In genomic region chr12:56931474-56931978, GRCh38 we compare ENCODE assay signal across 8 cellular contexts. TPM values are rescaled to one million over a fixed set of nuclear protein-coding genes. Genes with fewer than 3 reads are reported as not detected.
DNase-seq lines count a peak whose midpoint lies in the region; ATAC-seq lines count a peak whose summit lies in the region.

No MANE protein-coding gene starts in this region.

- H3K27ac Mint-ChIP-seq in activated naive CD8-positive, alpha-beta T cell treated with anti-CD3 and anti-CD28 coated beads, Interleukin-2, amount 50 U/mL, for 24 hours = no peak overlapping the region
- H3K27ac Mint-ChIP-seq in activated naive CD8-positive, alpha-beta T cell treated with anti-CD3 and anti-CD28 coated beads for 36 hours = no peak overlapping the region

- no peaks in the 10 kb centered on the region for H3K9me3 Mint-ChIP-seq in activated naive CD8-positive, alpha-beta T cell treated with anti-CD3 and anti-CD28 coated beads, Interleukin-2, amount 50 U/mL, for 24 hours
- no peaks in the 10 kb centered on the region for H3K9me3 Mint-ChIP-seq in activated naive CD8-positive, alpha-beta T cell treated with anti-CD3 and anti-CD28 coated beads for 36 hours

- DNase-seq in activated naive CD8-positive, alpha-beta T cell treated with anti-CD3 and anti-CD28 coated beads, Interleukin-2, amount 50 U/mL, for 24 hours = peak; percentile 10
- DNase-seq in activated naive CD8-positive, alpha-beta T cell treated with anti-CD3 and anti-CD28 coated beads for 36 hours = no peak
- DNase-seq in RPMI7951 (ENCODE audit: low read depth) = peak; percentile 63
- DNase-seq in foreskin melanocyte = peak; percentile 27
- peak; percentile 14 for DNase-seq in superior temporal gyrus (ENCODE audit: extremely low spot score)
- DNase-seq in NCI-H1092 (lab: John Stamatoyannopoulos, UW) = no peak

- H3K27me3 Mint-ChIP-seq in activated naive CD8-positive, alpha-beta T cell treated with anti-CD3 and anti-CD28 coated beads, Interleukin-2, amount 50 U/mL, for 24 hours = peaks cover 5% of the 10 kb centered on the region
- no peaks in the 10 kb centered on the region for H3K27me3 Mint-ChIP-seq in activated naive CD8-positive, alpha-beta T cell treated with anti-CD3 and anti-CD28 coated beads for 36 hours

- peaks cover 4% of the 10 kb centered on the region for H3K4me1 Mint-ChIP-seq in activated naive CD8-positive, alpha-beta T cell treated with anti-CD3 and anti-CD28 coated beads, Interleukin-2, amount 50 U/mL, for 24 hours
- H3K4me1 Mint-ChIP-seq in activated naive CD8-positive, alpha-beta T cell treated with anti-CD3 and anti-CD28 coated beads for 36 hours = peaks cover 3% of the 10 kb centered on the region

- H3K36me3 Mint-ChIP-seq in activated naive CD8-positive, alpha-beta T cell treated with anti-CD3 and anti-CD28 coated beads, Interleukin-2, amount 50 U/mL, for 24 hours (ENCODE audit: low read depth) = no peaks in the 10 kb centered on the region
- no peaks in the 10 kb centered on the region for H3K36me3 Mint-ChIP-seq in activated naive CD8-positive, alpha-beta T cell treated with anti-CD3 and anti-CD28 coated beads for 36 hours

- H3K4me3 Mint-ChIP-seq in activated naive CD8-positive, alpha-beta T cell treated with anti-CD3 and anti-CD28 coated beads, Interleukin-2, amount 50 U/mL, for 24 hours = no peak overlapping the region
- no peak overlapping the region for H3K4me3 Mint-ChIP-seq in activated naive CD8-positive, alpha-beta T cell treated with anti-CD3 and anti-CD28 coated beads for 36 hours

- no peak for ATAC-seq in activated naive CD8-positive, alpha-beta T cell treated with anti-CD3 and anti-CD28 coated beads, Interleukin-2, amount 50 U/mL, for 24 hours
- ATAC-seq in HG02678 (IDR thresholded peaks at IDR 0.05; ENCODE audit: unreplicated experiment) (no peak), HG03095 (IDR thresholded peaks at IDR 0.05; ENCODE audit: unreplicated experiment) (no peak)

RNA-seq across cellular contexts. Expression of gene SDR9C7, which starts 2.7 kb away (rescaled TPM):
- total RNA-seq in activated naive CD8-positive, alpha-beta T cell treated with anti-CD3 and anti-CD28 coated beads for 36 hours = not detected
- not detected in 2 replicates for total RNA-seq in RPMI7951 (2014; rRNA removed; shearing (Covaris generic))

RNA-seq across cellular contexts. Expression of gene RDH16, which starts 25.9 kb away (rescaled TPM):
- under 1 TPM; 0.10 to 0.12 TPM for total RNA-seq in activated naive CD8-positive, alpha-beta T cell treated with anti-CD3 and anti-CD28 coated beads for 36 hours
- total RNA-seq in RPMI7951 (2014; rRNA removed; shearing (Covaris generic)) = 0.29 TPM in 1 of 2 replicates, not detected in the other

Comparison
In these comparisons a context has a peak if more than half of its experiments do, and no peak if none do; other contexts are left out.
1. DNase-seq: peak in activated naive CD8-positive, alpha-beta T cell treated with anti-CD3 and anti-CD28 coated beads, Interleukin-2, amount 50 U/mL, for 24 hours (single experiment), RPMI7951 (single experiment), foreskin melanocyte (single experiment) and superior temporal gyrus (single experiment); none in activated naive CD8-positive, alpha-beta T cell treated with anti-CD3 and anti-CD28 coated beads for 36 hours (single experiment) and NCI-H1092 (single experiment).